Comparison of ENCODE assay signal across 8 cellular contexts in the genomic region with DNA sequence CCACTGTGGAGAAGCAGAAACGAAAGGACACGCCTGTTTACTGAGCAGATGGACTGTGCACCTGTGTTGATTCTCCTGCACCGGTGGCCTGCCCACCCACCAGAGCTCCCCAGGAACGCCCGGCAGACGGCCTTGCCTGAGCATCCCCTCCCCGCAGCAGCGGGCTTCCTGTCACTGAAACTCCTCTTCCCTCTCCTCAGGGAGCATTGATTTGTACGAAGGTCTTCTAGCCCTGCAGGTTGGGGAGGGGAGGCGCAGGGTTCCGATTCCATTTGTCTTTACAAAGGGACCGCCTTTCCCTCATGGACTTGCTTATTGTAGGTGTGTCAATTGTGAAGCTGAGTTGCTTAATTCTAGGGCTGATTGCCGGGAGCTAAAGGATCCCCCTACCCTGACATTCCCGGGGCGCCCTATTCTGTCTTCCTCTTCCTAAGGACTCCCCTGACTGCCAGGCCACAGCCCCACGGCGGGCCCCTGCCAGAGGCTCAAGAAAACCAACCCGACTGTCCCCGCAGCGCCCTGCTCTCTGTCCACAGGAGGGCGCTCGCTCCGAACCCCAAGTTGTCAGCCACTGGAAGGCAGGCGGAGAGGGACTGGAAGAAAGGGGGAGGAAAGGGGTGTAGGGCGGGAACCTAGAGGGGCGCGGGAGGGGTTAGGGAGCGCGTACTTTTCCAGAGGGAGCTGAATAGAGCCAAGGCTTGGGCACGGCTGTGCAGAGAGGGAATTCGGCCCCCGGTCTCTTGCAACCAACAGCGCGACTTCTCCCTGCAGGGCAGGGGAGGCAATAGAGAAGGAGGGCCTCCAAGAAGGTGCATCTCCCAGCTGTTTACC. TPM values are rescaled to one million over a fixed set of nuclear protein-coding genes. Genes with fewer than 3 reads are reported as not detected.
DNase-seq lines count a peak whose midpoint lies in the region; ATAC-seq, FAIRE-seq and TF ChIP-seq lines count a peak whose summit lies in the region.

No MANE protein-coding gene starts in this region.

- peak overlapping the region; percentile 95 to 99 for H3K27ac ChIP-seq in kidney (ENCODE audit: low read depth in 2 of 2, low read length in 2 of 2)

- intact Hi-C loops in kidney (cut with DNase I), result no loop called here

- ATAC-seq in HG02763 (IDR thresholded peaks at IDR 0.05; ENCODE audit: unreplicated experiment), result no peak

- peaks cover 5 to 27% of the 10 kb centered on the region in 2 donors for H3K4me1 ChIP-seq in kidney (ENCODE audit: control insufficient read depth in 1 of 2, insufficient read depth in 1 of 2, low read depth in 1 of 2, low read length in 2 of 2)

- H3K36me3 ChIP-seq in kidney (ENCODE audit: control insufficient read depth in 1 of 2, insufficient read depth in 2 of 2, low read length in 2 of 2), result no peaks in the 10 kb centered on the region

- peak; percentile 32 for DNase-seq in GM18507 (ENCODE audit: extremely low spot score, insufficient read length, low read depth)
- DNase-seq in NCI-H345 (lab: John Stamatoyannopoulos, UW), result peak; percentile 97
- peak; percentile 60 to 69 for DNase-seq in activated CD4-positive, alpha-beta T cell treated with anti-CD3 and anti-CD28 coated beads for 24 hours (ENCODE audit: low read depth in 2 of 2)
- DNase-seq in cerebellar nuclear complex (lab: John Stamatoyannopoulos, UW), result peak; percentile 33 to 81
- peak; percentile 94 for DNase-seq in kidney
- peak; percentile 74 for DNase-seq in smooth muscle cell of the brain vasculature (ENCODE audit: low read depth, low spot score)
- DNase-seq in NCI-H1105 treated with DMSO at 0.1 percent for 48 hours (lab: John Stamatoyannopoulos, UW), result no peak

- peak overlapping the region; percentile 48 to 91 for H3K4me3 ChIP-seq in kidney (ENCODE audit: low read length in 2 of 2)

- peak; percentile 83 for TF ChIP-seq CTCF in kidney (IDR thresholded peaks at IDR 0.05; ENCODE audit: borderline replicate concordance, extremely low read depth, insufficient read depth)

- H3K9ac ChIP-seq in kidney (ENCODE audit: low read length in 2 of 2), result peak overlapping the region; percentile 41 to 99

- H3K9me3 ChIP-seq in kidney (ENCODE audit: control insufficient read depth in 1 of 2, low read length in 2 of 2), result no peaks in the 10 kb centered on the region

- FAIRE-seq in GM18507 (lab: Jason Lieb, UNC) (no peak), kidney (lab: Jason Lieb, UNC) (no peak)

RNA-seq across cellular contexts. Expression of gene S100A6, which starts 2.8 kb away (rescaled TPM):
- 1,542 TPM for total RNA-seq in kidney
- 1,580 TPM for polyA plus RNA-seq in kidney (ENCODE audit: insufficient read depth, low read depth, low replicate concordance)

RNA-seq across cellular contexts. Expression of gene S100A5, which starts 7.8 kb away (rescaled TPM):
- 0.91 TPM for total RNA-seq in kidney
- 1.9 TPM for polyA plus RNA-seq in kidney (ENCODE audit: insufficient read depth, low read depth, low replicate concordance)

RNA-seq across cellular contexts. Expression of gene S100A4, which starts 12.6 kb away (rescaled TPM):
- 141 TPM for total RNA-seq in kidney
- 204 TPM for polyA plus RNA-seq in kidney (ENCODE audit: insufficient read depth, low read depth, low replicate concordance)

RNA-seq across cellular contexts. Expression of gene S100A3, which starts 16.1 kb away (rescaled TPM):
- total RNA-seq in kidney, result 8.4 TPM
- polyA plus RNA-seq in kidney (ENCODE audit: insufficient read depth, low read depth, low replicate concordance), result 2.5 TPM

RNA-seq across cellular contexts. Expression of gene S100A2, which starts 32.7 kb away (rescaled TPM):
- total RNA-seq in kidney, result 152 TPM
- polyA plus RNA-seq in kidney (ENCODE audit: insufficient read depth, low read depth, low replicate concordance), result 416 TPM
